In the genomic region with DNA sequence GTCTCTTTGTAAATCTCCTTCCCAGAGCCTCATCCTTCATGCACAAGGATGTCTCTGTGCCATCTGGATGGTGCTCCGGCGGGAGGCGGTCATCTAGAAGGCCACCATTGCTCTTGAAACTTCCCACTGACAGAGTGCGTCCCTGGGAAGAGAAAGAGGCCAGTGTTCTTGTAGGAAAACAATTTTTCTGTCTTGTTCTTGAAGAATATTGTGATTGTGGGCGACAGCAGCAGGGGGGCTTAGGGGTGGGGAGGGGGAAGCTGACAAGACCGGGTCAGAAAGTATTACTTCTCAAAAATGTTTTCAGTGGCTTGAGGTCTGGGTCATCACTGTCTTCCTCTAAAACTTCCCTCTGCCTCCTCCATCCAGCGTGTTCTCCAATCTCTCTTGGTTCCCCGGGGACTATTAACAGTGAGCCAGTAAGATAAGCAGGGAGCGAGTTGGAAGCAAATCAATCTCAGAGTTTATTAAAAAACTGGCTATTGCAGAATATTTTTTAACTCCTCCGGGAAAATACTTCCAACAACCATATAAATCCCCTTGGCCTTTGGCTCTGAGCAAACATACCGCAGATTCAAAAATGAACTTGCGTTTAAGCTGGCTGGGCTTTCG, we compare ENCODE assay signal across 26 cellular contexts.
DNase-seq lines count a peak whose midpoint lies in the region; ATAC-seq and TF ChIP-seq lines count a peak whose summit lies in the region.
"Had no signal": no experiment of that assay in that cellular context is flagged by ENCODE, and none has a peak within 500 bp of the region (broad histone marks: within the 10 kb centered on the region; RNA-seq: fewer than 3 reads in every experiment).

No MANE protein-coding gene starts in this region.

- TF ChIP-seq CTCF in coronary artery (IDR thresholded peaks at IDR 0.05) (no peak), heart right ventricle (IDR thresholded peaks at IDR 0.05) (no peak), neural crest cell (conservative IDR thresholded peaks at IDR 0.05) (no peak), tibial artery (IDR thresholded peaks at IDR 0.05) (no peak), stomach (IDR thresholded peaks at IDR 0.05) (no peak)

- H3K27me3 ChIP-seq in heart right ventricle (no peaks in the 10 kb centered on the region), tibial artery (no peaks in the 10 kb centered on the region), stomach (no peaks in the 10 kb centered on the region)
- H3K27me3 ChIP-seq: BLaER1, MG63, SJSA1 had no signal

- DNase-seq in coronary artery (ENCODE audit: low spot score) (peak; percentile 45), heart right ventricle (peak in 1 of 2 donors; percentile 41), left kidney (ENCODE audit: low read depth, low spot score) (peak; percentile 51), neural crest cell (ENCODE audit: low read depth, low spot score) (no peak), tibial artery (no peak), stomach (no peak)
- DNase-seq: CD4-positive, CD25-positive, alpha-beta regulatory T cell; DMS153; DND-41; IMR-90; KG1; MG63; NCI-H1048; NCI-H1417; NCI-H1694; NCI-H2029 treated with DMSO at 0.1 percent for 48 hours; NCI-H446 treated with DMSO at 0.1 percent for 48 hours; NCI-H526; NCI-H82; NK-92 treated with Interleukin-12 subunit alpha and Interleukin-12 subunit beta, amount 100 ng/mL, for 24 hours; PC-3 had no signal

- H3K4me3 ChIP-seq in coronary artery, result no peak overlapping the region
- no peak overlapping the region for H3K4me3 ChIP-seq in heart right ventricle
- no peak overlapping the region for H3K4me3 ChIP-seq in tibial artery
- no peak overlapping the region for H3K4me3 ChIP-seq in stomach
- H3K4me3 ChIP-seq: BLaER1, GM23338, HAP-1, MG63, SJSA1 had no signal

- no peaks in the 10 kb centered on the region for H3K9me3 ChIP-seq in heart right ventricle
- H3K9me3 ChIP-seq in tibial artery, result no peaks in the 10 kb centered on the region
- no peaks in the 10 kb centered on the region for H3K9me3 ChIP-seq in stomach
- H3K9me3 ChIP-seq: BLaER1, HAP-1, MG63 had no signal

- H3K27me3 Mint-ChIP-seq in neural crest cell (ENCODE audit: low read depth), result no peaks in the 10 kb centered on the region

- intact Hi-C loops in heart right ventricle (cut with DNase I) (loop anchor here in 3 of 10 donors (10.0 kb wide), 3 partner anchors 244 to 334 kb away; no protein-coding TSS in a partner anchor), tibial artery (cut with DNase I; ENCODE audit: low total_unique reads) (no loop called here), stomach (cut with DNase I; ENCODE audit: low total_unique reads) (no loop called here)

- H3K27ac ChIP-seq in coronary artery, result no peak overlapping the region
- H3K27ac ChIP-seq in heart right ventricle, result peak overlapping the region in 3 of 10 donors; percentile 12 to 36 (median 32)
- no peak overlapping the region for H3K27ac ChIP-seq in tibial artery
- no peak overlapping the region for H3K27ac ChIP-seq in stomach
- H3K27ac ChIP-seq: BLaER1, SJSA1 had no signal

- H3K36me3 ChIP-seq in heart right ventricle (no peaks in the 10 kb centered on the region), tibial artery (no peaks in the 10 kb centered on the region), stomach (no peaks in the 10 kb centered on the region)
- H3K36me3 ChIP-seq: BLaER1, HAP-1, MG63, SJSA1 had no signal

- TF ChIP-seq POLR2A in stomach (IDR thresholded peaks at IDR 0.05), result no peak

- WGBS in heart right ventricle, 2 donors, result 59 to 70% methylated on average over 13 of the region's 13 CpGs
- WGBS in stomach, 5 donors, result 68 to 77% (median 72%) methylated on average over 13 of the region's 13 CpGs

- H3K4me1 ChIP-seq in heart right ventricle, result peaks cover 0 to 11% (median 5%) of the 10 kb centered on the region in 9 donors
- H3K4me1 ChIP-seq in tibial artery, result no peaks in the 10 kb centered on the region
- no peaks in the 10 kb centered on the region for H3K4me1 ChIP-seq in stomach
- H3K4me1 ChIP-seq: HAP-1, SJSA1 had no signal

- H3K27ac Mint-ChIP-seq in neural crest cell (ENCODE audit: unreplicated experiment), result peak overlapping the region; percentile 75
- H3K27ac Mint-ChIP-seq: GM23338 had no signal

- H3K36me3 Mint-ChIP-seq in neural crest cell (ENCODE audit: low read depth), result no peaks in the 10 kb centered on the region
- H3K36me3 Mint-ChIP-seq: CD4-positive, CD25-positive, alpha-beta regulatory T cell had no signal

- no peak for TF ChIP-seq EP300 in stomach (IDR thresholded peaks at IDR 0.05)

- peaks cover 4% of the 10 kb centered on the region for H3K9me3 Mint-ChIP-seq in neural crest cell
- H3K9me3 Mint-ChIP-seq: GM23338 had no signal

- no peak overlapping the region for H3K4me3 Mint-ChIP-seq in neural crest cell
- H3K4me3 Mint-ChIP-seq: CD4-positive, CD25-positive, alpha-beta regulatory T cell; GM23338 had no signal

- peaks cover 38% of the 10 kb centered on the region for H3K4me1 Mint-ChIP-seq in neural crest cell
- H3K4me1 Mint-ChIP-seq: CD4-positive, CD25-positive, alpha-beta regulatory T cell had no signal

- ATAC-seq in heart right ventricle, result peak; percentile 50 to 86 (median 63)
- no peak for ATAC-seq in GM19328 (IDR thresholded peaks at IDR 0.05; ENCODE audit: unreplicated experiment)
- ATAC-seq: GM23338, PC-3 had no signal

Comparison
In these comparisons a context has a peak if more than half of its experiments do, and no peak if none do; other contexts are left out.
1. DNase-seq: peak in coronary artery (single experiment) and left kidney (single experiment); none in neural crest cell (single experiment), tibial artery (0 of 2) and stomach (single experiment).